Comparison of ENCODE assay signal across 1 cellular context in genomic region chr1:161197560-161198205, GRCh38.
TF ChIP-seq lines count a peak whose summit lies in the region.

No MANE protein-coding gene starts in this region.

TF ChIP-seq in WTC11, 78 proteins besides CTCF, POLR2A, EP300 and RAD21 (continued from another document):
- no peak for TF ChIP-seq CDX4 (CRISPR knock-in tag; IDR thresholded peaks at IDR 0.05; ENCODE audit: borderline replicate concordance)
- TF ChIP-seq RELA (CRISPR knock-in tag; IDR thresholded peaks at IDR 0.05; ENCODE audit: borderline replicate concordance): no peak
- TF ChIP-seq ZNF512 (CRISPR knock-in tag; IDR thresholded peaks at IDR 0.05; ENCODE audit: borderline replicate concordance): no peak
- TF ChIP-seq NR2C2 (CRISPR knock-in tag; IDR thresholded peaks at IDR 0.05): no peak
- TF ChIP-seq GRHL2 (CRISPR knock-in tag; IDR thresholded peaks at IDR 0.05; ENCODE audit: insufficient replicate concordance, severe bottlenecking): no peak
- TF ChIP-seq NR1H2 (CRISPR knock-in tag; IDR thresholded peaks at IDR 0.05): no peak
- no peak for TF ChIP-seq FOXJ3 (CRISPR knock-in tag; IDR thresholded peaks at IDR 0.05; ENCODE audit: borderline replicate concordance)
- no peak for TF ChIP-seq E2F4 (CRISPR knock-in tag; IDR thresholded peaks at IDR 0.05; ENCODE audit: borderline replicate concordance, low read depth)
TF ChIP-seq in WTC11: peak in this region for 0.
